19 cellular contexts compared by ENCODE assay signal in genomic region chr14:49420201-49420600, GRCh38.
DNase-seq lines count a peak whose midpoint lies in the region; ATAC-seq and TF ChIP-seq lines count a peak whose summit lies in the region.
"Had no signal": no experiment of that assay in that cellular context is flagged by ENCODE, and none has a peak within 500 bp of the region (broad histone marks: within the 10 kb centered on the region; RNA-seq: fewer than 3 reads in every experiment).

No MANE protein-coding gene starts in this region.

- TF ChIP-seq CTCF in GM12865 (IDR thresholded peaks at IDR 0.05; ENCODE audit: insufficient read depth, low read depth, low read length, missing control alignments) = no peak

- H3K4me1 Mint-ChIP-seq in activated T-cell treated with anti-CD3 and anti-CD28 coated beads, Interleukin-2, amount 50 U/mL, for 72 hours (ENCODE audit: low read depth) = peaks cover 43% of the 10 kb centered on the region

- H3K36me3 Mint-ChIP-seq in activated T-cell treated with anti-CD3 and anti-CD28 coated beads, Interleukin-2, amount 50 U/mL, for 72 hours (ENCODE audit: insufficient read depth in 2 of 2) = peaks cover 4% of the 10 kb centered on the region in 2 donors
- H3K36me3 Mint-ChIP-seq: brain had no signal

- peak; percentile 26 for DNase-seq in GM12865 (ENCODE audit: low read depth)
- DNase-seq in activated T-cell treated with anti-CD3 and anti-CD28 coated beads, Interleukin-2, amount 50 U/mL, for 72 hours = peak; percentile 51 to 53
- no peak for DNase-seq in NCI-H524 treated with DMSO at 0.1 percent for 48 hours (lab: John Stamatoyannopoulos, UW)
- no peak for DNase-seq in NCI-H748 (lab: John Stamatoyannopoulos, UW; ENCODE audit: unreplicated experiment)
- DNase-seq: AML-193, Calu3, dorsolateral prefrontal cortex, GDM1, MM.1S, NCI-H1930, NCI-H524, Peyer's patch, substantia nigra had no signal

- peak overlapping the region; percentile 85 for H3K27ac Mint-ChIP-seq in activated T-cell treated with anti-CD3 and anti-CD28 coated beads, Interleukin-2, amount 50 U/mL, for 72 hours
- H3K27ac Mint-ChIP-seq: brain had no signal

- H3K4me3 Mint-ChIP-seq in activated T-cell treated with anti-CD3 and anti-CD28 coated beads, Interleukin-2, amount 50 U/mL, for 72 hours = peak overlapping the region; percentile 56 to 68
- H3K4me3 Mint-ChIP-seq: brain had no signal

- peak; percentile 54 for ATAC-seq in GM18511 (IDR thresholded peaks at IDR 0.05; ENCODE audit: unreplicated experiment)
- peak; percentile 93 for ATAC-seq in HG02870 (IDR thresholded peaks at IDR 0.05; ENCODE audit: unreplicated experiment)
- peak; percentile 81 to 84 for ATAC-seq in activated T-cell treated with anti-CD3 and anti-CD28 coated beads, Interleukin-2, amount 50 U/mL, for 72 hours (replicated peaks in 1 of 2)
- ATAC-seq in GM19467 (IDR thresholded peaks at IDR 0.05; ENCODE audit: unreplicated experiment) = no peak
- no peak for ATAC-seq in GM21423 (IDR thresholded peaks at IDR 0.05; ENCODE audit: unreplicated experiment)

- H3K27me3 Mint-ChIP-seq in activated T-cell treated with anti-CD3 and anti-CD28 coated beads, Interleukin-2, amount 50 U/mL, for 72 hours (ENCODE audit: low read depth) = peaks cover 56% of the 10 kb centered on the region
- H3K27me3 Mint-ChIP-seq: brain had no signal

- H3K4me3 ChIP-seq in GM12865 (ENCODE audit: low read depth, low read length) = no peak overlapping the region
- H3K4me3 ChIP-seq: dorsolateral prefrontal cortex, esophagus muscularis mucosa, Peyer's patch had no signal

- peaks cover 2 to 3% of the 10 kb centered on the region in 2 donors for H3K9me3 Mint-ChIP-seq in activated T-cell treated with anti-CD3 and anti-CD28 coated beads, Interleukin-2, amount 50 U/mL, for 72 hours
- H3K9me3 Mint-ChIP-seq: brain had no signal

Comparison
In these comparisons a context has a peak if more than half of its experiments do, and no peak if none do; other contexts are left out.
1. DNase-seq: peak in GM12865 (single experiment) and activated T-cell treated with anti-CD3 and anti-CD28 coated beads, Interleukin-2, amount 50 U/mL, for 72 hours (2 of 2); none in NCI-H524 treated with DMSO at 0.1 percent for 48 hours (single experiment) and NCI-H748 (single experiment).
2. ATAC-seq: peak in GM18511 (single experiment), HG02870 (single experiment) and activated T-cell treated with anti-CD3 and anti-CD28 coated beads, Interleukin-2, amount 50 U/mL, for 72 hours (2 of 2); none in GM19467 (single experiment) and GM21423 (single experiment).